1 cellular context compared by ENCODE assay signal in genomic region chr15:70763950-70764730, GRCh38.
TF ChIP-seq lines count a peak whose summit lies in the region.

No MANE protein-coding gene starts in this region.

TF ChIP-seq in HCT116, 20 proteins besides CTCF, POLR2A, EP300 and RAD21 (continued from another document):
- TF ChIP-seq REST (IDR thresholded peaks at IDR 0.05; ENCODE audit: low read depth): no peak
- no peak for TF ChIP-seq TCF7L2 (IDR thresholded peaks at IDR 0.05; ENCODE audit: borderline replicate concordance, extremely low read depth, insufficient read depth, insufficient read length)
- no peak for TF ChIP-seq YY1 (IDR thresholded peaks at IDR 0.05; ENCODE audit: extremely low read depth, insufficient replicate concordance, low read depth, low read length)
- no peak for TF ChIP-seq EZH2phosphoT487 (IDR thresholded peaks at IDR 0.05; ENCODE audit: borderline replicate concordance)
- TF ChIP-seq FOSL1 (IDR thresholded peaks at IDR 0.05; ENCODE audit: low read depth): no peak
